In genomic region chr10:120810298-120810697, GRCh38 we compare ENCODE assay signal across 28 cellular contexts. TPM values are rescaled to one million over a fixed set of nuclear protein-coding genes. Genes with fewer than 3 reads are reported as not detected.
DNase-seq lines count a peak whose midpoint lies in the region; ATAC-seq, FAIRE-seq and TF ChIP-seq lines count a peak whose summit lies in the region.
"Had no signal": no experiment of that assay in that cellular context is flagged by ENCODE, and none has a peak within 500 bp of the region (broad histone marks: within the 10 kb centered on the region; RNA-seq: fewer than 3 reads in every experiment).

No MANE protein-coding gene starts in this region.

- FAIRE-seq in H1 (lab: Jason Lieb, UNC) = no peak
- FAIRE-seq in HepG2 (lab: Jason Lieb, UNC) = no peak
- FAIRE-seq: bronchial epithelial cell, frontal cortex, small intestine had no signal

- DNase-seq in SK-N-SH (peak; percentile 42), NCI-H446 treated with DMSO at 0.1 percent for 48 hours (lab: John Stamatoyannopoulos, UW) (peak; percentile 2), H1 (ENCODE audit: low read depth in 1 of 2, low spot score in 2 of 2) (no peak), cardiac septum (ENCODE audit: low spot score) (no peak), HepG2 (ENCODE audit: low spot score) (no peak), NCI-H1436 treated with DMSO at 0.1 percent for 48 hours (lab: John Stamatoyannopoulos, UW) (no peak), C1 segment of cervical spinal cord (lab: John Stamatoyannopoulos, UW) (no peak)
- DNase-seq: activated CD4-positive, alpha-beta T cell treated with anti-CD3 and anti-CD28 coated beads, Interleukin-2, amount 10 ng/mL, durations not matched to agents 7 days and 5 days; activated naive CD4-positive, alpha-beta T cell treated with anti-CD3 and anti-CD28 coated beads for 36 hours; amniotic stem cell; Caco-2; colonic mucosa; effector memory CD4-positive, alpha-beta T cell; esophagus squamous epithelium; KBM-7; left lung; MG63; naive B cell; NCI-H1694; occipital lobe; small intestine; stimulated activated CD4-positive, alpha-beta T cell treated with anti-CD3 and anti-CD28 coated beads, Interleukin-2, amount 100 ng/mL, for 24 hours; upper lobe of right lung had no signal

- H2BK120ac ChIP-seq in H1 (replicated peaks; ENCODE audit: low read depth, low read length) = no peak overlapping the region

- H3K27me3 ChIP-seq in SK-N-SH (ENCODE audit: insufficient read depth) (no peaks in the 10 kb centered on the region), H1 (replicated peaks in 1 of 4; ENCODE audit: control insufficient read depth in 3 of 4, extremely low read depth in 1 of 4, insufficient read depth in 3 of 4, low read length in 3 of 4) (no peaks in the 10 kb centered on the region), HepG2 (ENCODE audit: control insufficient read depth in 1 of 2, insufficient read depth in 2 of 2, low read length in 2 of 2) (peaks cover 1 to 7% of the 10 kb centered on the region in 2 experiments; a peak in 1 of 5 replicates)
- H3K27me3 ChIP-seq: colonic mucosa, esophagus squamous epithelium, left lung, upper lobe of right lung had no signal

- H3F3A ChIP-seq in SK-N-SH (replicated peaks; ENCODE audit: insufficient read depth) = no peaks in the 10 kb centered on the region

- H3K79me2 ChIP-seq in SK-N-SH (ENCODE audit: insufficient read depth) (no peaks in the 10 kb centered on the region), H1 (ENCODE audit: control insufficient read depth in 1 of 2, insufficient read depth in 2 of 2, low read length in 2 of 2) (no peaks in the 10 kb centered on the region), HepG2 (ENCODE audit: insufficient read depth, low read length) (no peaks in the 10 kb centered on the region)
- H3K79me2 ChIP-seq: hepatocyte had no signal

- H2BK5ac ChIP-seq in H1 (ENCODE audit: low read depth, low read length) = no peak overlapping the region

- no peak overlapping the region for H3K4me2 ChIP-seq in SK-N-SH
- no peak overlapping the region for H3K4me2 ChIP-seq in H1 (ENCODE audit: insufficient read depth in 1 of 2, low read depth in 2 of 2, low read length in 2 of 2)
- no peak overlapping the region for H3K4me2 ChIP-seq in HepG2 (ENCODE audit: low read depth, low read length)
- H3K4me2 ChIP-seq: hepatocyte had no signal

- H3K4me3 ChIP-seq in SK-N-SH (ENCODE audit: low read depth in 2 of 2, low read length in 1 of 2) (no peak overlapping the region), H1 (ENCODE audit: extremely low read depth in 1 of 4, insufficient read depth in 2 of 4, low read depth in 3 of 4, low read length in 4 of 4) (no peak overlapping the region), HepG2 (replicated peaks in 1 of 3; ENCODE audit: insufficient read depth in 1 of 3, low read depth in 2 of 3, low read length in 3 of 3) (no peak overlapping the region)
- H3K4me3 ChIP-seq: colonic mucosa, esophagus squamous epithelium, hepatocyte, left lung, MG63, upper lobe of right lung had no signal

- no peak overlapping the region for H2BK20ac ChIP-seq in H1 (ENCODE audit: low read length)

- no peaks in the 10 kb centered on the region for H3K23me2 ChIP-seq in H1 (ENCODE audit: low read depth, low read length)

- H4K8ac ChIP-seq in H1 (ENCODE audit: extremely low read depth, insufficient read depth, low read length) = no peak overlapping the region

- TF ChIP-seq EP300 in SK-N-SH (IDR thresholded peaks at IDR 0.05; ENCODE audit: borderline replicate concordance in 1 of 2, low read depth in 1 of 2, low read length in 1 of 2) = no peak
- no peak for TF ChIP-seq EP300 in H1 (IDR thresholded peaks at IDR 0.05; ENCODE audit: borderline replicate concordance in 1 of 2, low read depth in 2 of 2, low read length in 2 of 2)
- no peak for TF ChIP-seq EP300 in HepG2 (IDR thresholded peaks at IDR 0.05; ENCODE audit: low read depth in 2 of 2, low read length in 2 of 2)
- TF ChIP-seq EP300 in HepG2 (CRISPR knock-in tag; IDR thresholded peaks at IDR 0.05; ENCODE audit: borderline replicate concordance) = no peak

- CTCF ChIA-PET in SK-N-SH (lab: Yijun Ruan, JAX) = no interaction called here
- CTCF ChIA-PET in H1 (lab: Charles Lee; ENCODE audit: partially characterized antibody) = interaction anchor here (0.7 to 1.3 kb wide), 2 partner anchors 16 to 209 kb away, joined by 3 to 4 read pairs; no protein-coding TSS in a partner anchor
- CTCF ChIA-PET in HepG2 (lab: Yijun Ruan, JAX; ENCODE audit: low intra/inter-chr PET ratio, low total read pairs) = no interaction called here

- no peak overlapping the region for H2AFZ ChIP-seq in SK-N-SH (ENCODE audit: low read depth)
- peak overlapping the region; percentile 82; the same call in 1 of the 2 replicates for H2AFZ ChIP-seq in H1 (ENCODE audit: low read length)
- H2AFZ ChIP-seq in HepG2 (ENCODE audit: low read length) = no peak overlapping the region
- H2AFZ ChIP-seq: hepatocyte had no signal

- TF ChIP-seq POLR2A in H1 (IDR thresholded peaks at IDR 0.05; ENCODE audit: control extremely low read depth in 1 of 2, low read depth in 2 of 2, low read length in 2 of 2) (no peak), HepG2 (IDR thresholded peaks at IDR 0.05; ENCODE audit: insufficient read depth in 1 of 2, low read depth in 2 of 2, low read length in 2 of 2) (no peak)

- H2BK12ac ChIP-seq in H1 (ENCODE audit: low read depth, low read length) = no peak overlapping the region

- no peak overlapping the region for H4K5ac ChIP-seq in H1 (ENCODE audit: insufficient read length, low read depth, low read length)

- ATAC-seq in SK-N-SH treated with all-trans-retinoic acid at 6 μM for 48 hours (no peak), HepG2 (no peak)
- ATAC-seq: left lung, upper lobe of right lung had no signal

- H3K9me3 ChIP-seq in SK-N-SH (no peaks in the 10 kb centered on the region), H1 (ENCODE audit: insufficient read depth in 2 of 2, low read depth in 1 of 2, low read length in 1 of 2) (no peaks in the 10 kb centered on the region), HepG2 (ENCODE audit: low read length) (no peaks in the 10 kb centered on the region)
- H3K9me3 ChIP-seq: Caco-2, colonic mucosa, esophagus squamous epithelium, MG63, upper lobe of right lung had no signal

- H3K4me1 ChIP-seq in SK-N-SH (ENCODE audit: control insufficient read depth in 1 of 2, insufficient read depth in 2 of 2, low read depth in 1 of 2, low read length in 1 of 2) (peaks cover 0 to 6% of the 10 kb centered on the region in 2 experiments; a peak in 1 of 4 replicates), H1 (replicated peaks in 1 of 4; ENCODE audit: control insufficient read depth in 3 of 4, insufficient read depth in 4 of 4, low read length in 3 of 4) (0 out of 7 replicates have a peak, but pooled peaks cover 0 to 5% (median 0%) of the 10 kb centered on the region in 4 experiments), HepG2 (ENCODE audit: insufficient read depth, low read length) (no peaks in the 10 kb centered on the region)
- H3K4me1 ChIP-seq: Caco-2, colonic mucosa, esophagus squamous epithelium, left lung, upper lobe of right lung had no signal

- no TSS peak for BruUV-seq in HepG2 (replicated peaks; lab: Mats Ljungman, UMichigan)

- no peak overlapping the region for H3K27ac ChIP-seq in SK-N-SH (ENCODE audit: low read depth in 2 of 2, low read length in 1 of 2)
- no peak overlapping the region for H3K27ac ChIP-seq in H1 (ENCODE audit: low read depth, low read length)
- no peak overlapping the region for H3K27ac ChIP-seq in HepG2 (ENCODE audit: extremely low read length, insufficient read depth, low read length)
- H3K27ac ChIP-seq: colonic mucosa, esophagus squamous epithelium, hepatocyte, left lung, upper lobe of right lung, VCaP had no signal

- H3K14ac ChIP-seq in H1 (ENCODE audit: insufficient read length) = no peak overlapping the region

- no peak overlapping the region for H4K91ac ChIP-seq in H1 (replicated peaks; ENCODE audit: insufficient read length, low read length)

- H3K23ac ChIP-seq in H1 (ENCODE audit: insufficient read length) = no peak overlapping the region

- 66% methylated on average over 2 of the region's 2 CpGs for WGBS in SK-N-SH (ENCODE audit: low lambda C conversion rate)
- 88% methylated on average over 2 of the region's 2 CpGs; no CpG with 5 or more reads in 1 of the 2 experiments for whole genome bisulfite sequencing in H1 (ENCODE audit: extremely low coverage in 1 of 2, insufficient coverage in 1 of 2, insufficient read length in 1 of 2, insufficient replicate concordance in 2 of 2, low coverage in 1 of 2, low lambda C conversion rate in 2 of 2, missing lambda C conversion rate in 1 of 2), 2 experiments
- 9% methylated on average over 2 of the region's 2 CpGs for WGBS in HepG2 (ENCODE audit: low lambda C conversion rate)

- no peaks in the 10 kb centered on the region for H3K9me2 ChIP-seq in SK-N-SH

- no peak overlapping the region for H3K4ac ChIP-seq in H1 (replicated peaks; ENCODE audit: insufficient read length, low read depth, low read length)

- POLR2A ChIA-PET in SK-N-SH (lab: Yijun Ruan, JAX) = no interaction called here
- POLR2A ChIA-PET in H1 (lab: Charles Lee; ENCODE audit: partially characterized antibody) = interaction anchor here (1.2 kb wide), 1 partner anchor 9 kb away, joined by 4 read pairs; no protein-coding TSS in a partner anchor
- POLR2A ChIA-PET in HepG2 (lab: Yijun Ruan, JAX) = no interaction called here

- H4K20me1 ChIP-seq in SK-N-SH (ENCODE audit: insufficient read depth) = no peaks in the 10 kb centered on the region
- H4K20me1 ChIP-seq in H1 (replicated peaks in 1 of 2; ENCODE audit: control insufficient read depth in 1 of 2, insufficient read depth in 2 of 2, low read length in 2 of 2) = no peaks in the 10 kb centered on the region
- H4K20me1 ChIP-seq in HepG2 (ENCODE audit: insufficient read depth, low read length) = no peaks in the 10 kb centered on the region

- H3K56ac ChIP-seq in H1 (replicated peaks; ENCODE audit: insufficient read length, low read depth, low read length) = no peak overlapping the region

- no peak overlapping the region for H2BK15ac ChIP-seq in H1 (ENCODE audit: low read length)

- no peaks in the 10 kb centered on the region for H3K79me1 ChIP-seq in H1 (ENCODE audit: low read depth, low read length)

- H3K9ac ChIP-seq in SK-N-SH (no peak overlapping the region), H1 (replicated peaks in 1 of 4; ENCODE audit: extremely low read depth in 1 of 4, low read depth in 3 of 4, low read length in 3 of 4) (no peak overlapping the region), HepG2 (ENCODE audit: insufficient read depth, low read depth, low read length) (no peak overlapping the region)

- H3K36me3 ChIP-seq in SK-N-SH (replicated peaks in 1 of 2; ENCODE audit: control insufficient read depth in 1 of 2, insufficient read depth in 2 of 2, low read length in 1 of 2) (no peaks in the 10 kb centered on the region), H1 (ENCODE audit: control insufficient read depth in 2 of 4, insufficient read depth in 4 of 4, low read length in 3 of 4) (no peaks in the 10 kb centered on the region), HepG2 (replicated peaks in 1 of 2; ENCODE audit: control insufficient read depth in 1 of 2, insufficient read depth in 2 of 2, low read length in 2 of 2) (no peaks in the 10 kb centered on the region)
- H3K36me3 ChIP-seq: colonic mucosa, esophagus squamous epithelium, left lung, MG63, upper lobe of right lung had no signal

- intact Hi-C loops in cardiac septum (cut with DNase I) = no loop called here
- intact Hi-C loops in HepG2 (cut with micrococcal nuclease; ENCODE audit: unreplicated experiment) = no loop called here

- H2AK5ac ChIP-seq in H1 (ENCODE audit: low read depth, low read length) = no peak overlapping the region

- TF ChIP-seq RAD21 in SK-N-SH (IDR thresholded peaks at IDR 0.05; ENCODE audit: low read length) (no peak), H1 (IDR thresholded peaks at IDR 0.05 in 1 of 2, conservative IDR thresholded peaks at IDR 0.05 in 1 of 2; ENCODE audit: low read depth in 2 of 2, low read length in 2 of 2) (no peak), HepG2 (CRISPR knock-in tag; IDR thresholded peaks at IDR 0.05) (no peak)

- TF ChIP-seq CTCF in SK-N-SH (IDR thresholded peaks at IDR 0.05) (no peak), H1 (IDR thresholded peaks at IDR 0.05; ENCODE audit: control extremely low read depth in 1 of 3, insufficient read depth in 1 of 3, low read depth in 1 of 3, low read length in 3 of 3) (no peak), HepG2 (CRISPR knock-in tag; IDR thresholded peaks at IDR 0.05) (no peak)

- H3K18ac ChIP-seq in H1 (ENCODE audit: extremely low read depth, low read length) = no peak overlapping the region

- in situ Hi-C loops in HepG2 (cut with HindIII; ENCODE audit: extremely low pct_ligation_motif_present, low pct_unique_long_range_greater_than_20kb) = no loop called here

RNA-seq across cellular contexts. Expression of gene WDR11, which starts 40.9 kb away (rescaled TPM):
- polyA plus RNA-seq in SK-N-SH (2012; rRNA removed) = 35.1 and 54.2 TPM in 2 replicates
- polyA plus RNA-seq in SK-N-SH (2012; cell fraction: cytosol; rRNA removed) = 33.7 and 35.2 TPM in 2 replicates
- polyA plus RNA-seq in SK-N-SH (2012; cell fraction: nucleus; rRNA removed) = 81.5 and 122 TPM in 2 replicates
- total RNA-seq in H1 (2021; fragmentation: NEBNext Ultra II Directional; extraction: Animal tissue kit (Norgen Biotek cat#: 25700)) = 37.9 and 39.7 TPM in 2 replicates
- 41.9 and 43.6 TPM in 2 replicates for polyA plus RNA-seq in H1 (2011; rRNA removed)
- polyA plus RNA-seq in H1 (2011; cell fraction: cytosol; rRNA removed) = 35.6 TPM
- polyA plus RNA-seq in H1 (2011; cell fraction: nucleus; rRNA removed) = 75.7 TPM
- 28.4 to 36.5 TPM (median 32.4 TPM) in 4 replicates for polyA plus RNA-seq in H1 (2012, experiment 1 of 2)
- polyA plus RNA-seq in H1 (2012, experiment 2 of 2) = 2.1 TPM
- polyA plus RNA-seq in H1 (2013, experiment 1 of 2) = 38.2 TPM
- polyA plus RNA-seq in H1 (2013, experiment 2 of 2) = 31.7 TPM
- polyA minus RNA-seq in H1 (2011; rRNA and poly(A)+ RNA removed) = 194 and 256 TPM in 2 replicates
- 50.1 TPM for polyA minus RNA-seq in H1 (2011; cell fraction: cytosol; rRNA and poly(A)+ RNA removed)
- polyA minus RNA-seq in H1 (2011; cell fraction: nucleus; rRNA and poly(A)+ RNA removed) = 103 TPM
- total RNA-seq in cardiac septum = 19.6 TPM
- total RNA-seq in HepG2 (2016; rRNA removed; fragmentation: Illumina TruSeq; extraction: Trizol) = 38.0 and 40.3 TPM in 2 replicates
- 13.8 and 16.7 TPM in 2 replicates for total RNA-seq in HepG2 (2016; cell fraction: cytosol; rRNA removed; fragmentation: Illumina TruSeq; extraction: Trizol; ENCODE audit: low read depth)
- total RNA-seq in HepG2 (2016; cell fraction: insoluble cytoplasmic fraction; rRNA removed; fragmentation: Illumina TruSeq; extraction: Trizol) = 38.1 and 40.8 TPM in 2 replicates
- total RNA-seq in HepG2 (2016; cell fraction: membrane; rRNA removed; fragmentation: Illumina TruSeq; extraction: Trizol) = 15.0 and 16.8 TPM in 2 replicates
- total RNA-seq in HepG2 (2016; cell fraction: nucleus; rRNA removed; fragmentation: Illumina TruSeq; extraction: Trizol) = 63.4 and 65.2 TPM in 2 replicates
- 43.0 and 45.2 TPM in 2 replicates for polyA plus RNA-seq in HepG2 (2011; rRNA removed)
- polyA plus RNA-seq in HepG2 (2011; cell fraction: cytosol; rRNA removed) = 16.1 and 24.5 TPM in 2 replicates
- polyA plus RNA-seq in HepG2 (2011; cell fraction: nucleus; rRNA removed) = 73.4 and 81.8 TPM in 2 replicates
- polyA plus RNA-seq in HepG2 (2012) = 21.6 and 23.5 TPM in 2 replicates
- polyA plus RNA-seq in HepG2 (2016; cell fraction: cytosol; fragmentation: Illumina TruSeq; extraction: Trizol; ENCODE audit: low read depth) = 1.5 and 1.9 TPM in 2 replicates
- 23.9 and 24.3 TPM in 2 replicates for polyA plus RNA-seq in HepG2 (2016; cell fraction: insoluble cytoplasmic fraction; fragmentation: Illumina TruSeq; extraction: Trizol; ENCODE audit: low read depth)
- 4.8 and 5.0 TPM in 2 replicates for polyA plus RNA-seq in HepG2 (2016; cell fraction: membrane; fragmentation: Illumina TruSeq; extraction: Trizol; ENCODE audit: low read depth)
- polyA plus RNA-seq in HepG2 (2016; cell fraction: nucleus; fragmentation: Illumina TruSeq; extraction: Trizol; ENCODE audit: insufficient read depth, low read depth) = 68.1 and 78.3 TPM in 2 replicates
- polyA minus RNA-seq in HepG2 (2011; rRNA and poly(A)+ RNA removed; ENCODE audit: low replicate concordance) = 143 and 159 TPM in 2 replicates
- 28.1 and 50.1 TPM in 2 replicates for polyA minus RNA-seq in HepG2 (2011; cell fraction: cytosol; rRNA and poly(A)+ RNA removed)
- polyA minus RNA-seq in HepG2 (2011; cell fraction: nucleus; rRNA and poly(A)+ RNA removed) = 118 and 125 TPM in 2 replicates

Comparison
In these comparisons a context has a peak if more than half of its experiments do, and no peak if none do; other contexts are left out.
1. DNase-seq: peak in SK-N-SH (single experiment) and NCI-H446 treated with DMSO at 0.1 percent for 48 hours (single experiment); none in H1 (0 of 2), cardiac septum (single experiment), HepG2 (single experiment), NCI-H1436 treated with DMSO at 0.1 percent for 48 hours (single experiment) and C1 segment of cervical spinal cord (0 of 14).